Comparison of ENCODE assay signal across 13 cellular contexts in genomic region chr19:39223703-39224279, GRCh38. TPM values are rescaled to one million over a fixed set of nuclear protein-coding genes. Genes with fewer than 3 reads are reported as not detected.
DNase-seq lines count a peak whose midpoint lies in the region; ATAC-seq and TF ChIP-seq lines count a peak whose summit lies in the region.
"Had no signal": no experiment of that assay in that cellular context is flagged by ENCODE, and none has a peak within 500 bp of the region (broad histone marks: within the 10 kb centered on the region; RNA-seq: fewer than 3 reads in every experiment).

No MANE protein-coding gene starts in this region.

- H3K9me3 Mint-ChIP-seq in endothelial cell (ENCODE audit: unreplicated experiment) = no peaks in the 10 kb centered on the region
- H3K9me3 Mint-ChIP-seq: stimulated activated effector memory CD8-positive, alpha-beta T cell treated with anti-CD3 and anti-CD28 coated beads, Interleukin-12 subunit alpha, Interleukin-12 subunit beta, amount 100 ng/mL, for 72 hours had no signal

- H3K36me3 Mint-ChIP-seq in endothelial cell (ENCODE audit: low read depth, unreplicated experiment) = no peaks in the 10 kb centered on the region
- H3K36me3 Mint-ChIP-seq: stimulated activated effector memory CD8-positive, alpha-beta T cell treated with anti-CD3 and anti-CD28 coated beads, Interleukin-12 subunit alpha, Interleukin-12 subunit beta, amount 100 ng/mL, for 72 hours had no signal

- H3K27ac Mint-ChIP-seq in endothelial cell (ENCODE audit: unreplicated experiment) = no peak overlapping the region
- H3K27ac Mint-ChIP-seq: stimulated activated effector memory CD8-positive, alpha-beta T cell treated with anti-CD3 and anti-CD28 coated beads, Interleukin-12 subunit alpha, Interleukin-12 subunit beta, amount 100 ng/mL, for 72 hours had no signal

- no peak for TF ChIP-seq EP300 in suprapubic skin (IDR thresholded peaks at IDR 0.05)

- TF ChIP-seq CTCF in endothelial cell (IDR thresholded peaks at IDR 0.05; ENCODE audit: unreplicated experiment) (no peak), suprapubic skin (IDR thresholded peaks at IDR 0.05) (no peak)

- WGBS in suprapubic skin = 24% methylated on average over 4 of the region's 4 CpGs

- H3K36me3 ChIP-seq in suprapubic skin = no peaks in the 10 kb centered on the region

- H3K9me3 ChIP-seq in suprapubic skin = no peaks in the 10 kb centered on the region

- peaks cover 8% of the 10 kb centered on the region for H3K4me1 Mint-ChIP-seq in endothelial cell (ENCODE audit: unreplicated experiment)

- peaks cover 19% of the 10 kb centered on the region for H3K27me3 ChIP-seq in suprapubic skin

- H3K4me1 ChIP-seq in suprapubic skin = no peaks in the 10 kb centered on the region

- no peak for ATAC-seq in HG02973 (IDR thresholded peaks at IDR 0.05; ENCODE audit: unreplicated experiment)
- ATAC-seq: stimulated activated effector memory CD8-positive, alpha-beta T cell treated with anti-CD3 and anti-CD28 coated beads, Interleukin-12 subunit alpha, Interleukin-12 subunit beta, amount 100 ng/mL, for 72 hours had no signal

- DNase-seq in A172 (ENCODE audit: low spot score) = peak; percentile 57
- peak; percentile 55 for DNase-seq in GM03348 (ENCODE audit: low spot score)
- peak; percentile 65 for DNase-seq in endothelial cell (ENCODE audit: low spot score)
- no peak for DNase-seq in suprapubic skin (ENCODE audit: low spot score in 2 of 2)
- DNase-seq in NCI-H1694 (lab: John Stamatoyannopoulos, UW) = no peak
- DNase-seq in germinal center (ENCODE audit: low spot score) = no peak
- DNase-seq: COR-L47, NCI-H82 had no signal

- H3K27me3 Mint-ChIP-seq in endothelial cell (ENCODE audit: unreplicated experiment) = peaks cover 9% of the 10 kb centered on the region

- H3K4me3 ChIP-seq in suprapubic skin = no peak overlapping the region

- no peak overlapping the region for H3K4me3 Mint-ChIP-seq in endothelial cell (ENCODE audit: unreplicated experiment)
- H3K4me3 Mint-ChIP-seq: stimulated activated effector memory CD8-positive, alpha-beta T cell treated with anti-CD3 and anti-CD28 coated beads, Interleukin-12 subunit alpha, Interleukin-12 subunit beta, amount 100 ng/mL, for 72 hours had no signal

- TF ChIP-seq POLR2A in suprapubic skin (IDR thresholded peaks at IDR 0.05) = no peak

- H3K27ac ChIP-seq in suprapubic skin = no peak overlapping the region

TF ChIP-seq in PFSK-1, 5 proteins besides CTCF, POLR2A, EP300 and RAD21:
- TF ChIP-seq TAF1 (IDR thresholded peaks at IDR 0.05; ENCODE audit: borderline replicate concordance, insufficient read depth, low read length) = no peak
- TF ChIP-seq SIN3A (IDR thresholded peaks at IDR 0.05; ENCODE audit: borderline replicate concordance, insufficient read depth, low read length) = no peak
- no peak for TF ChIP-seq POLR2AphosphoS5 (IDR thresholded peaks at IDR 0.05; ENCODE audit: low read depth, low read length)
- TF ChIP-seq REST (IDR thresholded peaks at IDR 0.05; ENCODE audit: insufficient read depth in 1 of 2, low read depth in 2 of 2, low read length in 2 of 2) = peak; percentile 87 to 97
- no peak for TF ChIP-seq FOXP2 (optimal IDR thresholded peaks at IDR 0.05; ENCODE audit: borderline replicate concordance, extremely low read depth, extremely low read length, insufficient read depth)
TF ChIP-seq in PFSK-1: peak in this region for 1.

RNA-seq across cellular contexts. Expression of gene SYCN, which starts 19.7 kb away (rescaled TPM):
- total RNA-seq in A172 (2014; rRNA removed; shearing (Covaris generic)) = not detected in 2 replicates
- polyA plus RNA-seq in PFSK-1 (2012; ENCODE audit: insufficient read length, low read depth) = not detected
- total RNA-seq in endothelial cell (ENCODE audit: unreplicated experiment) (not detected), suprapubic skin (not detected)
- total RNA-seq: skeletal muscle tissue had no signal

RNA-seq across cellular contexts. Expression of gene IFNL3, which starts 21.0 kb away (rescaled TPM):
- not detected in 2 replicates for total RNA-seq in A172 (2014; rRNA removed; shearing (Covaris generic))
- not detected for polyA plus RNA-seq in PFSK-1 (2012; ENCODE audit: insufficient read length, low read depth)
- not detected for total RNA-seq in endothelial cell (ENCODE audit: unreplicated experiment)
- total RNA-seq in suprapubic skin = not detected
- total RNA-seq: skeletal muscle tissue had no signal
- polyA plus RNA-seq: adipose tissue had no signal

RNA-seq across cellular contexts. Expression of gene IFNL4, which starts 24.9 kb away (rescaled TPM):
- total RNA-seq in A172 (2014; rRNA removed; shearing (Covaris generic)) = not detected in 2 replicates
- not detected for polyA plus RNA-seq in PFSK-1 (2012; ENCODE audit: insufficient read length, low read depth)
- total RNA-seq in endothelial cell (ENCODE audit: unreplicated experiment) (not detected), suprapubic skin (not detected)
- total RNA-seq: skeletal muscle tissue had no signal
- polyA plus RNA-seq: adipose tissue had no signal

RNA-seq across cellular contexts. Expression of gene NCCRP1, which starts 27.0 kb away (rescaled TPM):
- not detected in 2 replicates for total RNA-seq in A172 (2014; rRNA removed; shearing (Covaris generic))
- not detected for polyA plus RNA-seq in PFSK-1 (2012; ENCODE audit: insufficient read length, low read depth)
- not detected for total RNA-seq in endothelial cell (ENCODE audit: unreplicated experiment)
- 100 to 1,000 TPM in 3 of 4 donors, 10 to 100 TPM in 1; 32.7 to 420 (median 277) TPM for total RNA-seq in suprapubic skin
- total RNA-seq: skeletal muscle tissue had no signal

RNA-seq across cellular contexts. Expression of gene IFNL2, which starts 44.4 kb away (rescaled TPM):
- total RNA-seq in A172 (2014; rRNA removed; shearing (Covaris generic)) = not detected in 2 replicates
- polyA plus RNA-seq in PFSK-1 (2012; ENCODE audit: insufficient read length, low read depth) = not detected
- not detected for total RNA-seq in endothelial cell (ENCODE audit: unreplicated experiment)
- not detected for total RNA-seq in suprapubic skin
- total RNA-seq: skeletal muscle tissue had no signal
- polyA plus RNA-seq: adipose tissue had no signal

Comparison
In these comparisons a context has a peak if more than half of its experiments do, and no peak if none do; other contexts are left out.
1. DNase-seq: peak in A172 (single experiment), GM03348 (single experiment) and endothelial cell (single experiment); none in suprapubic skin (0 of 2), NCI-H1694 (single experiment) and germinal center (single experiment).